Comparison of ENCODE assay signal across 15 cellular contexts in the genomic region with DNA sequence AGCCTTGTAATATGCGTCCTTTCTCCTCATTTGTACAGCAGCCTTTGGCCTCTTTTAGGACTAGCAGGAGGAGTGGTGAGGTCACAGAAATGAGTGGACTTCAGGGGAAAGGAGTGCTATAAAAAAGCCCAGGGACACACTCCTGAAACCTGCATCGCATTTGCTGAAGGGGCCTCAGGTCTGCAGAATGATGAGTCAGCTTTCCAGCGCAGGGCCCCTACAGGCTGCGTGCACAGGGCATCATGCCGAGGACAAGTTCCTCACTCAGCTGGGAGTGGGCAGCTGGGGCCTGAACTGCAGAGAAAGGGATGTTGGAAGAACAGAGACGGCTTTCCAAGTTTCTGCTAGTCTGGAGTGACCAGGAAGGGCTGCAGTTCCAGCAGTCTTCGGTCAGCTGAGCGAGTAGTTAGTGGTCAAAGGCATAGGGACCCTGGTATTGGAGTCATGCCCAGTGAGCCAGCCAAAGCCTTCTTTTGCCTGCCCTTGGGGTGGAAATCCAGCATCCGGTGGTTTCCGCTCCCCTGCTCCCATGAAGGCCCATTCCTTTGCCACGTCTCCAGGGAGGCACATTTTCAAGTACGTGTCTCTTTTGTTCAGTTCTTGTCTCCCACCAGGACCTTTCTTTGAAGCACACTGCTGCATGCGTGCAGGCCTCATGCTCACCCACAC. TPM values are rescaled to one million over a fixed set of nuclear protein-coding genes. Genes with fewer than 3 reads are reported as not detected.
DNase-seq lines count a peak whose midpoint lies in the region; ATAC-seq, FAIRE-seq and TF ChIP-seq lines count a peak whose summit lies in the region.
"Had no signal": no experiment of that assay in that cellular context is flagged by ENCODE, and none has a peak within 500 bp of the region (broad histone marks: within the 10 kb centered on the region; RNA-seq: fewer than 3 reads in every experiment).

No MANE protein-coding gene starts in this region.

- H3K27ac Mint-ChIP-seq in activated T-cell treated with anti-CD3 and anti-CD28 coated beads, Interleukin-2, amount 50 U/mL, for 24 hours, result peak overlapping the region; percentile 4
- H3K27ac Mint-ChIP-seq: CD4-positive, CD25-positive, alpha-beta regulatory T cell had no signal

- ATAC-seq in GM21360 (IDR thresholded peaks at IDR 0.05; ENCODE audit: unreplicated experiment), result no peak
- ATAC-seq: HCT116 had no signal

- H3K4me1 Mint-ChIP-seq in activated T-cell treated with anti-CD3 and anti-CD28 coated beads, Interleukin-2, amount 50 U/mL, for 24 hours (ENCODE audit: low read depth), result no peaks in the 10 kb centered on the region
- H3K4me1 Mint-ChIP-seq: CD4-positive, CD25-positive, alpha-beta regulatory T cell had no signal

- no peak for TF ChIP-seq CTCF in bronchial epithelial cell (IDR thresholded peaks at IDR 0.05; ENCODE audit: insufficient read depth, low read length, severe bottlenecking)

- H3K4me3 Mint-ChIP-seq in activated T-cell treated with anti-CD3 and anti-CD28 coated beads, Interleukin-2, amount 50 U/mL, for 24 hours, result no peak overlapping the region
- H3K4me3 Mint-ChIP-seq: CD4-positive, CD25-positive, alpha-beta regulatory T cell had no signal

- no peak for DNase-seq in activated T-cell treated with anti-CD3 and anti-CD28 coated beads, Interleukin-2, amount 50 U/mL, for 24 hours
- DNase-seq in activated T-cell treated with anti-CD3 and anti-CD28 coated beads, Interleukin-2, amount 50 U/mL, for 48 hours, result no peak
- DNase-seq in bronchial epithelial cell (ENCODE audit: low read depth) (no peak), foreskin melanocyte (peak; percentile 88), NCI-H446 (lab: John Stamatoyannopoulos, UW) (no peak), AG08395 (ENCODE audit: low spot score) (no peak), mesenteric fat pad (ENCODE audit: low spot score) (no peak)
- DNase-seq: CD4-positive, CD25-positive, alpha-beta regulatory T cell; DMS53; GF-D8; GM23248 had no signal

- no peaks in the 10 kb centered on the region for H3K27me3 Mint-ChIP-seq in activated T-cell treated with anti-CD3 and anti-CD28 coated beads, Interleukin-2, amount 50 U/mL, for 24 hours
- H3K27me3 Mint-ChIP-seq: CD4-positive, CD25-positive, alpha-beta regulatory T cell had no signal

- H3K9me3 Mint-ChIP-seq in activated T-cell treated with anti-CD3 and anti-CD28 coated beads, Interleukin-2, amount 50 U/mL, for 24 hours, result no peaks in the 10 kb centered on the region

- H3K27me3 ChIP-seq in bronchial epithelial cell (ENCODE audit: control insufficient read depth, insufficient read depth, low read length), result no peaks in the 10 kb centered on the region
- H3K27me3 ChIP-seq: BLaER1 treated with 17β-estradiol and CSF1 and Interleukin-3, amounts not matched to agents 10 nM and 100 nM had no signal

- peaks cover 1% of the 10 kb centered on the region for H3K36me3 ChIP-seq in bronchial epithelial cell (ENCODE audit: control insufficient read depth, insufficient read depth, low read length)

- FAIRE-seq in bronchial epithelial cell (lab: Jason Lieb, UNC), result peak; percentile 13
- FAIRE-seq: H54 had no signal

- peaks cover 2% of the 10 kb centered on the region for H3K36me3 Mint-ChIP-seq in activated T-cell treated with anti-CD3 and anti-CD28 coated beads, Interleukin-2, amount 50 U/mL, for 24 hours (ENCODE audit: low read depth)

- no peak overlapping the region for H3K4me3 ChIP-seq in bronchial epithelial cell (ENCODE audit: low read depth, low read length)
- H3K4me3 ChIP-seq: BLaER1 treated with 17β-estradiol and CSF1 and Interleukin-3, amounts not matched to agents 10 nM and 100 nM; GM23248 had no signal

RNA-seq across cellular contexts. Expression of gene CFAP157, which starts 17.3 kb away (rescaled TPM):
- total RNA-seq in bronchial epithelial cell, result under 0.01 TPM in 1 of 2 replicates, not detected in the other
- 0.19 TPM for total RNA-seq in mesenteric fat pad
- total RNA-seq: CD4-positive, CD25-positive, alpha-beta regulatory T cell; GM23248 had no signal

RNA-seq across cellular contexts. Expression of gene PTRH1, which starts 26.0 kb away (rescaled TPM):
- total RNA-seq in bronchial epithelial cell, result 26.6 and 58.9 TPM in 2 replicates
- 21.3 TPM for total RNA-seq in mesenteric fat pad

RNA-seq across cellular contexts. Expression of gene TTC16, which starts 26.4 kb away (rescaled TPM):
- total RNA-seq in bronchial epithelial cell, result not detected in 2 replicates
- not detected for total RNA-seq in mesenteric fat pad
- total RNA-seq: GM23248 had no signal

RNA-seq across cellular contexts. Expression of gene TOR2A, which starts 45.6 kb away (rescaled TPM):
- total RNA-seq in bronchial epithelial cell (1.8 and 4.6 TPM in 2 replicates), mesenteric fat pad (8.6 TPM)
